Comparison of ENCODE assay signal across 8 cellular contexts in the genomic region with DNA sequence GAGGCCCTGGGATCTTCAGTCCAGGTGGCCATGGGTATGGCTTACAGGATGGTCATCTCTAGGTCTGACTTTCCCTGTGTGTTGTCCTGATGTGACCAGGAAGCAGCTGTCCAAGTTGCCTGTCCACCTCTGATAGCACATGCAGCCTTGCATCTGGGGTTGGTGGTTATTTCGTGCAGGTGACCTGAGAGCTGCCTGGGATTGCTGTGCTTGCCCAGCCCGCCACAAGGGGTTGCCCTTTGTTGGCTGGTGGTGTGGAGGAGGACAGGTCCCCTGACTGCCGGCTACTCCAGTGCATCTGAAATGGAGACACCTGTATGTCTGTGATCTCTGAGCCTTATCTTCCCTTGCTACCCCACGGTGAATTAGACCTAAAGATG.
DNase-seq lines count a peak whose midpoint lies in the region; ATAC-seq and TF ChIP-seq lines count a peak whose summit lies in the region.

No MANE protein-coding gene starts in this region.

- intact Hi-C loops in lower lobe of right lung (cut with DNase I): no loop called here

- no peak overlapping the region for H3K4me3 Mint-ChIP-seq in central memory CD8-positive, alpha-beta T cell

- H3K27me3 ChIP-seq in BLaER1 (no peaks in the 10 kb centered on the region), lower lobe of right lung (ENCODE audit: low read depth) (no peaks in the 10 kb centered on the region)

- no peaks in the 10 kb centered on the region for H3K9me3 Mint-ChIP-seq in central memory CD8-positive, alpha-beta T cell

- ATAC-seq in HG02885 (IDR thresholded peaks at IDR 0.05; ENCODE audit: poor library complexity, unreplicated experiment): peak; percentile 67
- no peak for ATAC-seq in central memory CD8-positive, alpha-beta T cell (replicated peaks; ENCODE audit: extremely low read depth, poor library complexity, severe bottlenecking)
- no peak for ATAC-seq in lower lobe of right lung

- no peak overlapping the region for H3K9ac ChIP-seq in BLaER1

- H3K4me2 ChIP-seq in BLaER1: peak overlapping the region; percentile 38; the same call in 1 of the 2 replicates

- peak overlapping the region; percentile 72 for H3K27ac Mint-ChIP-seq in central memory CD8-positive, alpha-beta T cell (ENCODE audit: low read depth)

- H3K4me1 Mint-ChIP-seq in central memory CD8-positive, alpha-beta T cell: peaks cover 76% of the 10 kb centered on the region

- no peaks in the 10 kb centered on the region for H4K20me1 ChIP-seq in BLaER1

- H3K27ac ChIP-seq in BLaER1 (no peak overlapping the region), lower lobe of right lung (peak overlapping the region; percentile 70)

- TF ChIP-seq CTCF in lower lobe of right lung (IDR thresholded peaks at IDR 0.05): no peak

- H3K9me3 ChIP-seq in BLaER1 (peaks cover 7% of the 10 kb centered on the region), lower lobe of right lung (no peaks in the 10 kb centered on the region)

- DNase-seq in central memory CD8-positive, alpha-beta T cell (ENCODE audit: low spot score in 2 of 2): no peak
- DNase-seq in lower lobe of right lung (no peak), OCI-M2 (lab: John Stamatoyannopoulos, UW; ENCODE audit: unreplicated experiment) (no peak), NCI-H1694 (lab: John Stamatoyannopoulos, UW) (no peak), AG20443 (ENCODE audit: low spot score) (no peak)
- no peak for DNase-seq in central memory CD4-positive, alpha-beta T cell

- H3K4me3 ChIP-seq in BLaER1 (no peak overlapping the region), lower lobe of right lung (no peak overlapping the region)

- H3K36me3 Mint-ChIP-seq in central memory CD8-positive, alpha-beta T cell (ENCODE audit: insufficient read depth): peaks cover 4% of the 10 kb centered on the region

- no peaks in the 10 kb centered on the region for H3K27me3 Mint-ChIP-seq in central memory CD8-positive, alpha-beta T cell

- H3K36me3 ChIP-seq in BLaER1 (no peaks in the 10 kb centered on the region), lower lobe of right lung (no peaks in the 10 kb centered on the region)

- peaks cover 51% of the 10 kb centered on the region for H3K4me1 ChIP-seq in BLaER1
- peaks cover 63% of the 10 kb centered on the region for H3K4me1 ChIP-seq in lower lobe of right lung
